14 cellular contexts compared by ENCODE assay signal in genomic region chr5:150460781-150461180, GRCh38. TPM values are rescaled to one million over a fixed set of nuclear protein-coding genes. Genes with fewer than 3 reads are reported as not detected.
DNase-seq lines count a peak whose midpoint lies in the region; ATAC-seq and TF ChIP-seq lines count a peak whose summit lies in the region.
"Had no signal": no experiment of that assay in that cellular context is flagged by ENCODE, and none has a peak within 500 bp of the region (broad histone marks: within the 10 kb centered on the region; RNA-seq: fewer than 3 reads in every experiment).

No MANE protein-coding gene starts in this region.

- no TSS peak for BruUV-seq in Panc1 (replicated peaks; lab: Mats Ljungman, UMichigan)

- TF ChIP-seq POLR2A in GM18505 (IDR thresholded peaks at IDR 0.05; ENCODE audit: borderline replicate concordance, extremely low read depth, insufficient read depth, insufficient read length), result no peak

- H3K4me1 Mint-ChIP-seq in naive thymus-derived CD8-positive, alpha-beta T cell, result peaks cover 15 to 46% (median 41%) of the 10 kb centered on the region in 4 donors

- in situ Hi-C loops in Panc1 (cut with HindIII; ENCODE audit: low pct_unique_long_range_greater_than_20kb, low sequenced_read_pairs), result no loop called here

- H3K36me3 ChIP-seq in Panc1 (ENCODE audit: control insufficient read depth, insufficient read depth, low read length), result no peaks in the 10 kb centered on the region
- H3K36me3 ChIP-seq: adrenal gland, MG63, sigmoid colon had no signal

- H3K27me3 Mint-ChIP-seq in naive thymus-derived CD8-positive, alpha-beta T cell, result no peaks in the 10 kb centered on the region
- H3K27me3 Mint-ChIP-seq: activated CD4-positive, alpha-beta memory T cell treated with anti-CD3 and anti-CD28 coated beads, Interleukin-2, amount 10 ng/mL, durations not matched to agents 7 days and 5 days had no signal

- peak overlapping the region; percentile 49 for H3K27ac ChIP-seq in Panc1 (ENCODE audit: low read length)
- H3K27ac ChIP-seq: adrenal gland, sigmoid colon had no signal

- H3K27ac Mint-ChIP-seq in naive thymus-derived CD8-positive, alpha-beta T cell, result peak overlapping the region in 8 of 10 donors; percentile 32 to 84 (median 60)
- H3K27ac Mint-ChIP-seq: activated CD4-positive, alpha-beta memory T cell treated with anti-CD3 and anti-CD28 coated beads, Interleukin-2, amount 10 ng/mL, durations not matched to agents 7 days and 5 days had no signal

- POLR2A ChIA-PET in Panc1 (lab: Charles Lee), result no interaction called here
- POLR2A ChIA-PET in naive thymus-derived CD8-positive, alpha-beta T cell (lab: Charles Lee), result interaction anchor here (1.0 kb wide), 1 partner anchor 12 kb away, joined by 3 read pairs; the partner anchor contains the start of gene RPS14

- H3K4me1 ChIP-seq in Panc1 (ENCODE audit: control insufficient read depth, insufficient read depth, low read length), result peaks cover 36% of the 10 kb centered on the region

- no peak overlapping the region for H3K4me3 ChIP-seq in Panc1 (ENCODE audit: low read depth in 2 of 2, low read length in 2 of 2)
- H3K4me3 ChIP-seq: adrenal gland, MG63, sigmoid colon had no signal

- ATAC-seq in GM18505 (IDR thresholded peaks at IDR 0.05; ENCODE audit: unreplicated experiment), result peak; percentile 21
- peak; percentile 10 for ATAC-seq in GM21717 (IDR thresholded peaks at IDR 0.05; ENCODE audit: unreplicated experiment)
- ATAC-seq in Panc1, result no peak
- ATAC-seq in naive thymus-derived CD8-positive, alpha-beta T cell, result no peak
- ATAC-seq in SK-N-SH treated with all-trans-retinoic acid at 6 μM for 48 hours, result no peak

- H3K9me3 ChIP-seq in Panc1 (ENCODE audit: control insufficient read depth, insufficient read depth, low read depth, low read length), result no peaks in the 10 kb centered on the region
- H3K9me3 ChIP-seq: adrenal gland, MG63, sigmoid colon had no signal

- TF ChIP-seq CTCF in Panc1 (IDR thresholded peaks at IDR 0.05), result no peak

- H3K27me3 ChIP-seq in Panc1 (ENCODE audit: control insufficient read depth, insufficient read depth, low read length), result no peaks in the 10 kb centered on the region
- H3K27me3 ChIP-seq: adrenal gland, MG63, sigmoid colon had no signal

- no peaks in the 10 kb centered on the region for H3K36me3 Mint-ChIP-seq in naive thymus-derived CD8-positive, alpha-beta T cell

- no peaks in the 10 kb centered on the region for H3K9me3 Mint-ChIP-seq in naive thymus-derived CD8-positive, alpha-beta T cell
- H3K9me3 Mint-ChIP-seq: activated CD4-positive, alpha-beta memory T cell treated with anti-CD3 and anti-CD28 coated beads, Interleukin-2, amount 10 ng/mL, durations not matched to agents 7 days and 5 days had no signal

- H3K4me3 Mint-ChIP-seq in naive thymus-derived CD8-positive, alpha-beta T cell, result peak overlapping the region in 2 of 10 donors; percentile 15 to 71
- H3K4me3 Mint-ChIP-seq: activated CD4-positive, alpha-beta memory T cell treated with anti-CD3 and anti-CD28 coated beads, Interleukin-2, amount 10 ng/mL, durations not matched to agents 7 days and 5 days had no signal

- DNase-seq in Panc1 (ENCODE audit: low read depth, low spot score) (no peak), mesenteric fat pad (ENCODE audit: low spot score) (no peak), COR-L47 (lab: John Stamatoyannopoulos, UW) (no peak), COLO668 (lab: John Stamatoyannopoulos, UW; ENCODE audit: unreplicated experiment) (no peak)
- no peak for DNase-seq in naive thymus-derived CD8-positive, alpha-beta T cell
- DNase-seq: activated CD4-positive, alpha-beta memory T cell treated with anti-CD3 and anti-CD28 coated beads, Interleukin-2, amount 10 ng/mL, durations not matched to agents 7 days and 5 days; adrenal gland; Calu3; cortex of kidney; MG63; sigmoid colon had no signal

- intact Hi-C loops in Panc1 (cut with micrococcal nuclease; ENCODE audit: unreplicated experiment), result loop anchor here (5.0 kb wide), 1 partner anchor 82 kb away; no protein-coding TSS in a partner anchor

- CTCF ChIA-PET in Panc1 (lab: Charles Lee), result no interaction called here

TF ChIP-seq in SK-N-SH treated with all-trans-retinoic acid at 6 μM for 48 hours, 23 proteins besides CTCF, POLR2A, EP300 and RAD21:
- TF ChIP-seq ZFP30 (CRISPR knock-in tag; IDR thresholded peaks at IDR 0.05) (no peak), ZNF565 (CRISPR knock-in tag; conservative IDR thresholded peaks at IDR 0.05; ENCODE audit: low read depth) (no peak), POU6F1 (CRISPR knock-in tag; IDR thresholded peaks at IDR 0.05; ENCODE audit: borderline replicate concordance, low read depth) (no peak), CSDC2 (CRISPR knock-in tag; IDR thresholded peaks at IDR 0.05) (no peak), ISL1 (CRISPR knock-in tag; IDR thresholded peaks at IDR 0.05) (no peak), ZNF8 (CRISPR knock-in tag; IDR thresholded peaks at IDR 0.05) (no peak), CSRNP3 (CRISPR knock-in tag; IDR thresholded peaks at IDR 0.05) (no peak), PATZ1 (CRISPR knock-in tag; IDR thresholded peaks at IDR 0.05; ENCODE audit: borderline replicate concordance) (no peak)

RNA-seq across cellular contexts. Expression of gene RPS14, which starts 11.2 kb away (rescaled TPM):
- total RNA-seq in Panc1 (2021; ENCODE audit: unreplicated experiment) (1,959 TPM), mesenteric fat pad (1,447 TPM)
- 1,891 TPM for polyA plus RNA-seq in Panc1 (2012; ENCODE audit: insufficient read length)
- total RNA-seq in naive thymus-derived CD8-positive, alpha-beta T cell, result 1,000 to 10,000 TPM; 5,539 to 5,586 TPM
- polyA plus RNA-seq in naive thymus-derived CD8-positive, alpha-beta T cell, result over 10,000 TPM in 2 of 3 donors, 1,000 to 10,000 TPM in 1; 9,910 to 11,694 (median 11,598) TPM

RNA-seq across cellular contexts. Expression of gene NDST1, which starts 47.1 kb away (rescaled TPM):
- total RNA-seq in Panc1 (2021; ENCODE audit: unreplicated experiment), result 142 TPM
- polyA plus RNA-seq in Panc1 (2012; ENCODE audit: insufficient read length), result 80.5 TPM
- under 1 TPM; 0.55 to 0.81 TPM for total RNA-seq in naive thymus-derived CD8-positive, alpha-beta T cell
- polyA plus RNA-seq in naive thymus-derived CD8-positive, alpha-beta T cell, result under 1 TPM in 1 of 3 donors, not detected in 2; 0.54 TPM
- total RNA-seq in mesenteric fat pad, result 110 TPM

RNA-seq across cellular contexts. Expression of gene CD74, which starts 48.1 kb away (rescaled TPM):
- total RNA-seq in Panc1 (2021; ENCODE audit: unreplicated experiment), result 12.7 TPM
- polyA plus RNA-seq in Panc1 (2012; ENCODE audit: insufficient read length), result 6.5 TPM
- total RNA-seq in naive thymus-derived CD8-positive, alpha-beta T cell, result 100 to 1,000 TPM; 288 to 293 TPM
- 100 to 1,000 TPM; 310 to 415 (median 407) TPM for polyA plus RNA-seq in naive thymus-derived CD8-positive, alpha-beta T cell
- 486 TPM for total RNA-seq in mesenteric fat pad

Comparison
In these comparisons a context has a peak if more than half of its experiments do, and no peak if none do; other contexts are left out.
1. ATAC-seq: peak in GM18505 (single experiment) and GM21717 (single experiment); none in Panc1 (single experiment), naive thymus-derived CD8-positive, alpha-beta T cell (0 of 2) and SK-N-SH treated with all-trans-retinoic acid at 6 μM for 48 hours (single experiment).
2. RNA of gene NDST1, which starts 47.1 kb away (total RNA-seq): 142 TPM in Panc1 (single experiment) and 110 TPM in mesenteric fat pad (single experiment); 0.55 to 0.81 TPM in naive thymus-derived CD8-positive, alpha-beta T cell; every median in the first group is over 10 times any median in the second.
3. RNA of gene CD74, which starts 48.1 kb away (total RNA-seq): 486 TPM in mesenteric fat pad (single experiment) and 288 to 293 TPM in naive thymus-derived CD8-positive, alpha-beta T cell; 12.7 TPM in Panc1 (single experiment); every median in the first group is over 10 times any median in the second.